Comparison of ENCODE assay signal across 33 cellular contexts in the genomic region with DNA sequence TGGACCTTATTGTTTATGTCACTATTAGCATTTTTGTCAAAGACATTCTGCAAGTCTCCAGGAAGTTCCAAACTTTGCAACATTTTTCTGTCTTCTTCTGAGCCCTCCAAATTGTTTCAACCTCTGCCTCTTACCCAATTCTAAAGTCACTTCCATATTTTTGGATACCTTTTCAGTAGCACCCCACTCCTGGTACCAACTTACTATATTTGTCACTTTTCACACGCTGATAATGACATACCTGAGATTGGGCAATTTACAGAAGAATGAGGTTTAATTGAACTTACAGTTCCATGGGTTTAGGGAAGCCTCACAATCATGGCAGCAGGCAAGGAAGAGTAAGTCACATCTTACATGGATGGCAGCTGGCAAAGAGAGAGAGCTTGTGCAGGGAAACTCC.
DNase-seq lines count a peak whose midpoint lies in the region; ATAC-seq, FAIRE-seq and TF ChIP-seq lines count a peak whose summit lies in the region.
"Had no signal": no experiment of that assay in that cellular context is flagged by ENCODE, and none has a peak within 500 bp of the region (broad histone marks: within the 10 kb centered on the region; RNA-seq: fewer than 3 reads in every experiment).

No MANE protein-coding gene starts in this region.

- H4K8ac ChIP-seq in neuronal stem cell (ENCODE audit: low read depth, low read length) = no peak overlapping the region

- POLR2A ChIA-PET in HEK293 (lab: Yijun Ruan, JAX) = no interaction called here
- POLR2A ChIA-PET in K562 (lab: Yijun Ruan, JAX) = no interaction called here
- POLR2A ChIA-PET in HEK293T (lab: Yijun Ruan, JAX) = no interaction called here

- no peak for FAIRE-seq in K562 (lab: Jason Lieb, UNC)
- FAIRE-seq: A204.1, A549, D721Med had no signal

- CTCF ChIA-PET in HEK293 (lab: Yijun Ruan, JAX) (no interaction called here), K562 (lab: Yijun Ruan, JAX; ENCODE audit: low intra/inter-chr PET ratio) (no interaction called here), HEK293T (lab: Yijun Ruan, JAX) (no interaction called here)

- no peak overlapping the region for H2AK5ac ChIP-seq in neuronal stem cell (ENCODE audit: low read depth, low read length)

- H2BK120ac ChIP-seq in neuronal stem cell (ENCODE audit: low read depth, low read length) = no peak overlapping the region

- no peak for DNase-seq in K562 (ENCODE audit: extremely low read depth in 1 of 4, low spot score in 3 of 4)
- DNase-seq in neuronal stem cell (ENCODE audit: low spot score) = no peak
- DNase-seq in activated CD4-positive, alpha-beta T cell treated with anti-CD3 and anti-CD28 coated beads, Interleukin-2, amount 50 U/mL, for 48 hours = no peak
- DNase-seq in ureter (ENCODE audit: low spot score) = no peak
- no peak for DNase-seq in HEK293T (ENCODE audit: extremely low spot score)
- DNase-seq: 8988T; ACHN; AML-193; BE2C; C1 segment of cervical spinal cord; Caco-2; Calu3; CD4-positive, alpha-beta memory T cell; CD4-positive, alpha-beta T cell; CD4-positive, CD25-positive, alpha-beta regulatory T cell; CD8-positive, alpha-beta memory T cell; CD8-positive, alpha-beta T cell; COR-L47; DMS 273 treated with DMSO at 0.1 percent for 48 hours; DMS153; DMS53; DMS79; DMS79 treated with DMSO at 0.1 percent for 48 hours; DND-41; EL had no signal

- no peak for TF ChIP-seq RAD21 in K562 (CRISPR knock-in tag; conservative IDR thresholded peaks at IDR 0.05 in 1 of 2, IDR thresholded peaks at IDR 0.05 in 1 of 2)

- no peak overlapping the region for H3K14ac ChIP-seq in neuronal stem cell (ENCODE audit: low read length)

- TF ChIP-seq CTCF in HEK293 (tag by site-specific recombination; IDR thresholded peaks at IDR 0.05) = no peak
- no peak for TF ChIP-seq CTCF in K562 (IDR thresholded peaks at IDR 0.05 in 2 of 3, conservative IDR thresholded peaks at IDR 0.05 in 1 of 3; ENCODE audit: insufficient read depth in 2 of 3, low read depth in 1 of 3, low read length in 3 of 3)

- no peak overlapping the region for H4K91ac ChIP-seq in neuronal stem cell (ENCODE audit: low read depth, low read length, poor library complexity)

- TF ChIP-seq EP300 in K562 (IDR thresholded peaks at IDR 0.05; ENCODE audit: low read length) = no peak

- H3K9me3 ChIP-seq in HEK293 (ENCODE audit: control insufficient read depth, insufficient read depth, low read depth, low read length) (no peaks in the 10 kb centered on the region), K562 (replicated peaks; ENCODE audit: control insufficient read depth, insufficient read depth, low read depth, low read length) (no peaks in the 10 kb centered on the region), neuronal stem cell (replicated peaks in 1 of 2; ENCODE audit: control insufficient read depth in 2 of 2, insufficient read depth in 1 of 2, low read depth in 1 of 2, low read length in 2 of 2) (peaks cover 0 to 5% of the 10 kb centered on the region in 2 donors)
- H3K9me3 ChIP-seq: BE2C had no signal

- no peak overlapping the region for H2AFZ ChIP-seq in K562 (ENCODE audit: low read depth, low read length)
- no peak overlapping the region for H2AFZ ChIP-seq in neuronal stem cell (ENCODE audit: low read length)

- no peaks in the 10 kb centered on the region for H3K9me1 ChIP-seq in K562 (ENCODE audit: control insufficient read depth, insufficient read depth, low read length)

- BruUV-seq in K562 (replicated peaks; lab: Mats Ljungman, UMichigan) = no TSS peak

- H3K4me2 ChIP-seq in K562 (ENCODE audit: insufficient read depth, low read length) (no peak overlapping the region), neuronal stem cell (ENCODE audit: insufficient read depth, low read length, poor library complexity, severe bottlenecking) (peak overlapping the region; percentile 11)
- H3K4me2 ChIP-seq: A549; BLaER1; BLaER1 treated with 17β-estradiol and CSF1 and Interleukin-3, amounts not matched to agents 10 nM and 100 nM had no signal

- in situ Hi-C loops in K562 (cut with MboI) = no loop called here

- no peak overlapping the region for H2BK12ac ChIP-seq in neuronal stem cell (ENCODE audit: low read length)

- H3K36me3 ChIP-seq in HEK293 (ENCODE audit: control insufficient read depth in 2 of 2, insufficient read depth in 1 of 2, low read length in 2 of 2) (no peaks in the 10 kb centered on the region), K562 (ENCODE audit: control insufficient read depth, insufficient read depth, low read length) (no peaks in the 10 kb centered on the region), neuronal stem cell (replicated peaks in 1 of 2; ENCODE audit: control insufficient read depth in 2 of 2, insufficient read depth in 2 of 2, low read length in 2 of 2) (no peaks in the 10 kb centered on the region)
- H3K36me3 ChIP-seq: BE2C; BLaER1; BLaER1 treated with 17β-estradiol and CSF1 and Interleukin-3, amounts not matched to agents 10 nM and 100 nM had no signal

- H3K27ac ChIP-seq in HEK293 (ENCODE audit: extremely low read depth, low read depth, low read length) (no peak overlapping the region), K562 (ENCODE audit: extremely low read depth, low read depth, low read length) (no peak overlapping the region), neuronal stem cell (replicated peaks; ENCODE audit: low read length) (no peak overlapping the region)
- H3K27ac ChIP-seq: 22Rv1; A549; BLaER1; BLaER1 treated with 17β-estradiol and CSF1 and Interleukin-3, amounts not matched to agents 10 nM and 100 nM; C4-2B had no signal

- no peaks in the 10 kb centered on the region for H3K79me1 ChIP-seq in neuronal stem cell (ENCODE audit: low read depth, low read length)

- H3K9ac ChIP-seq in K562 (ENCODE audit: insufficient read depth in 1 of 2, low read depth in 2 of 2, low read length in 2 of 2) (no peak overlapping the region), neuronal stem cell (ENCODE audit: low read depth, low read length, poor library complexity) (no peak overlapping the region)
- H3K9ac ChIP-seq: BLaER1; BLaER1 treated with 17β-estradiol and CSF1 and Interleukin-3, amounts not matched to agents 10 nM and 100 nM had no signal

- ATAC-seq in K562 = no peak
- ATAC-seq: A549; CD8-positive, alpha-beta T cell had no signal

- H3K4me1 ChIP-seq in HEK293 (ENCODE audit: control insufficient read depth, insufficient read depth, low read length) = no peaks in the 10 kb centered on the region
- no peaks in the 10 kb centered on the region for H3K4me1 ChIP-seq in K562 (replicated peaks in 1 of 2; ENCODE audit: control insufficient read depth in 2 of 2, insufficient read depth in 2 of 2, low read length in 2 of 2)
- no peaks in the 10 kb centered on the region for H3K4me1 ChIP-seq in neuronal stem cell (ENCODE audit: control insufficient read depth in 2 of 2, insufficient read depth in 1 of 2, low read depth in 1 of 2, low read length in 2 of 2)
- H3K4me1 ChIP-seq: A549; BE2C; BLaER1; BLaER1 treated with 17β-estradiol and CSF1 and Interleukin-3, amounts not matched to agents 10 nM and 100 nM; Caco-2 had no signal

- H2BK5ac ChIP-seq in neuronal stem cell (ENCODE audit: low read length) = no peak overlapping the region

- intact Hi-C loops in K562 (cut with micrococcal nuclease) = no loop called here

- no peaks in the 10 kb centered on the region for H3K27me3 ChIP-seq in K562 (ENCODE audit: control insufficient read depth in 2 of 2, insufficient read depth in 2 of 2, low read length in 2 of 2)
- no peaks in the 10 kb centered on the region for H3K27me3 ChIP-seq in neuronal stem cell (ENCODE audit: control insufficient read depth in 3 of 3, insufficient read depth in 3 of 3, low read depth in 1 of 3, low read length in 3 of 3)
- H3K27me3 ChIP-seq: BE2C; BLaER1; BLaER1 treated with 17β-estradiol and CSF1 and Interleukin-3, amounts not matched to agents 10 nM and 100 nM had no signal

- H4K20me1 ChIP-seq in K562 (replicated peaks; ENCODE audit: control insufficient read depth, insufficient read depth, low read length) = no peaks in the 10 kb centered on the region
- H4K20me1 ChIP-seq: BLaER1; BLaER1 treated with 17β-estradiol and CSF1 and Interleukin-3, amounts not matched to agents 10 nM and 100 nM had no signal

- WGBS in K562 (ENCODE audit: insufficient coverage, low coverage, missing lambda C conversion rate) = 0% methylated on average over 1 of the region's 1 CpG
- WGBS in neuronal stem cell (ENCODE audit: extremely low coverage in 2 of 2, insufficient read length in 2 of 2, insufficient replicate concordance in 1 of 2), 2 donors = no CpG with 5 or more reads among the region's 1 CpG

- H2BK15ac ChIP-seq in neuronal stem cell (ENCODE audit: low read length) = no peak overlapping the region

- no peak for TF ChIP-seq POLR2A in K562 (conservative IDR thresholded peaks at IDR 0.05)

- no peak overlapping the region for H3K4me3 ChIP-seq in HEK293 (ENCODE audit: low read depth, low read length)
- H3K4me3 ChIP-seq in K562 = no peak overlapping the region
- no peak overlapping the region for H3K4me3 ChIP-seq in neuronal stem cell (ENCODE audit: low read length in 2 of 2)
- H3K4me3 ChIP-seq: A549; BLaER1; BLaER1 treated with 17β-estradiol and CSF1 and Interleukin-3, amounts not matched to agents 10 nM and 100 nM had no signal

- no peak overlapping the region for H3K4ac ChIP-seq in neuronal stem cell (ENCODE audit: low read length)

- H3K23ac ChIP-seq in neuronal stem cell (ENCODE audit: low read depth, low read length, poor library complexity) = no peak overlapping the region

- no peak overlapping the region for H3K18ac ChIP-seq in neuronal stem cell (ENCODE audit: low read length)

- H3K79me2 ChIP-seq in K562 (ENCODE audit: control insufficient read depth, insufficient read depth, low read length) = no peaks in the 10 kb centered on the region

TF ChIP-seq in HEK293, 187 proteins besides CTCF, POLR2A, EP300 and RAD21 (continues in another document):
- TF ChIP-seq ZNF138 (tag by site-specific recombination; IDR thresholded peaks at IDR 0.05; ENCODE audit: borderline replicate concordance) = no peak
- no peak for TF ChIP-seq ZNF664 (tag by site-specific recombination; IDR thresholded peaks at IDR 0.05)
- TF ChIP-seq HOXD13 (CRISPR knock-in tag; IDR thresholded peaks at IDR 0.05; ENCODE audit: borderline replicate concordance) = no peak
- TF ChIP-seq ZNF239 (tag by site-specific recombination; IDR thresholded peaks at IDR 0.05) = no peak

TF ChIP-seq in K562, 482 proteins besides CTCF, POLR2A, EP300 and RAD21:
- TF ChIP-seq BCL6 (CRISPR knock-in tag; IDR thresholded peaks at IDR 0.05) = no peak
- TF ChIP-seq ZNF707 (CRISPR knock-in tag; conservative IDR thresholded peaks at IDR 0.05) = peak; percentile 79

TF ChIP-seq in HEK293T, 16 proteins besides CTCF, POLR2A, EP300 and RAD21 (continues in another document):
- TF ChIP-seq SP1 (IDR thresholded peaks at IDR 0.05) = no peak
- no peak for TF ChIP-seq LEF1 (IDR thresholded peaks at IDR 0.05; ENCODE audit: borderline replicate concordance)
- TF ChIP-seq ZNF384 (IDR thresholded peaks at IDR 0.05) = no peak
- no peak for TF ChIP-seq CTBP1 (IDR thresholded peaks at IDR 0.05; ENCODE audit: borderline replicate concordance)
- no peak for TF ChIP-seq HDGF (IDR thresholded peaks at IDR 0.05; ENCODE audit: borderline replicate concordance)
- no peak for TF ChIP-seq BHLHE40 (IDR thresholded peaks at IDR 0.05; ENCODE audit: borderline replicate concordance)
